Comparison of ENCODE assay signal across 8 cellular contexts in the genomic region with DNA sequence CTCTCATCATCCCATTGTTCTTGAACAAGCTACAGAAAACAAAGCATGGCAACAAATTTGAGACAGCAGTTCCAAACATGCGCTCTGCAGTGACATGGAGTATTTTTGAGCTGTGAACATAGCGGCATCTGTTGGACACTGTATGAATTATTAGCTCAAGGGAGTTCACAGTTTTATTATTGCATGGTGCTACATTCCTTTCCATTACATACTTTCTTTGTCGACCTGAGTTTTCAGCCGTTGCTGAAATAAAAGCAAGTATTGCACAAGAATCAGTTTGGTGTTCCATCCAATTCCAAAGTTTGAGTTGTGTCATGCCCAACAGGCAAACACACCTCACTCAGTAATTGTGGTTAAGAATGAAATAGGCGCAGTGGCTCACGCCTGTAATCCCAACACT. TPM values are rescaled to one million over a fixed set of nuclear protein-coding genes. Genes with fewer than 3 reads are reported as not detected.
DNase-seq lines count a peak whose midpoint lies in the region; ATAC-seq, FAIRE-seq and TF ChIP-seq lines count a peak whose summit lies in the region.

No MANE protein-coding gene starts in this region.

- CTCF ChIA-PET in K562 (lab: Yijun Ruan, JAX; ENCODE audit: low intra/inter-chr PET ratio), result interaction anchor here (2.8 kb wide), 1 partner anchor 144 kb away, joined by 10 read pairs; no protein-coding TSS in a partner anchor

- H3K4me2 ChIP-seq in K562 (ENCODE audit: insufficient read depth, low read length), result no peak overlapping the region

- H3K27ac ChIP-seq in 22Rv1, result no peak overlapping the region
- no peak overlapping the region for H3K27ac ChIP-seq in K562 (ENCODE audit: extremely low read depth, low read depth, low read length)

- peak overlapping the region; percentile 77; the same call in 1 of the 2 replicates for H2AFZ ChIP-seq in K562 (ENCODE audit: low read depth, low read length)

- BruUV-seq in K562 (replicated peaks; lab: Mats Ljungman, UMichigan), result no TSS peak

- peak; percentile 10 for DNase-seq in GM12865 (ENCODE audit: low read depth)
- peak; percentile 27 for DNase-seq in NCI-H146 (lab: John Stamatoyannopoulos, UW)
- peak in 2 of 4 experiments; percentile 27 to 34 for DNase-seq in K562 (ENCODE audit: extremely low read depth in 1 of 4, low spot score in 3 of 4)
- peak; percentile 60 for DNase-seq in midbrain (lab: John Stamatoyannopoulos, UW)
- no peak for DNase-seq in NCI-H774 (lab: John Stamatoyannopoulos, UW)
- DNase-seq in COLO668 (lab: John Stamatoyannopoulos, UW; ENCODE audit: unreplicated experiment), result no peak
- DNase-seq in activated naive CD4-positive, alpha-beta T cell (lab: John Stamatoyannopoulos, UW), result no peak

- ATAC-seq in K562, result peak; percentile 94

- WGBS in K562 (ENCODE audit: insufficient coverage, low coverage, missing lambda C conversion rate), result 27% methylated on average over 6 of the region's 6 CpGs

- peak; percentile 64 to 77 for TF ChIP-seq RAD21 in K562 (CRISPR knock-in tag; conservative IDR thresholded peaks at IDR 0.05 in 1 of 2, IDR thresholded peaks at IDR 0.05 in 1 of 2)

- FAIRE-seq in K562 (lab: Jason Lieb, UNC), result peak; percentile 75

- H3K27me3 ChIP-seq in K562 (ENCODE audit: control insufficient read depth in 2 of 2, insufficient read depth in 2 of 2, low read length in 2 of 2), result no peaks in the 10 kb centered on the region

- no peaks in the 10 kb centered on the region for H4K20me1 ChIP-seq in K562 (replicated peaks; ENCODE audit: control insufficient read depth, insufficient read depth, low read length)

- in situ Hi-C loops in K562 (cut with MboI), result no loop called here

- no peak overlapping the region for H3K9ac ChIP-seq in K562 (ENCODE audit: insufficient read depth in 1 of 2, low read depth in 2 of 2, low read length in 2 of 2)

- H3K36me3 ChIP-seq in K562 (ENCODE audit: control insufficient read depth, insufficient read depth, low read length), result no peaks in the 10 kb centered on the region

- no peaks in the 10 kb centered on the region for H3K4me1 ChIP-seq in K562 (replicated peaks in 1 of 2; ENCODE audit: control insufficient read depth in 2 of 2, insufficient read depth in 2 of 2, low read length in 2 of 2)

- H3K9me1 ChIP-seq in K562 (ENCODE audit: control insufficient read depth, insufficient read depth, low read length), result no peaks in the 10 kb centered on the region

- no peak overlapping the region for H3K4me3 ChIP-seq in GM12865 (ENCODE audit: low read depth, low read length)
- H3K4me3 ChIP-seq in K562, result no peak overlapping the region

- no peak for TF ChIP-seq POLR2A in K562 (conservative IDR thresholded peaks at IDR 0.05)

- POLR2A ChIA-PET in K562 (lab: Yijun Ruan, JAX), result no interaction called here

- TF ChIP-seq CTCF in 22Rv1 (IDR thresholded peaks at IDR 0.05), result peak; percentile 72
- no peak for TF ChIP-seq CTCF in GM12865 (IDR thresholded peaks at IDR 0.05; ENCODE audit: insufficient read depth, low read depth, low read length, missing control alignments)
- TF ChIP-seq CTCF in K562 (IDR thresholded peaks at IDR 0.05 in 2 of 3, conservative IDR thresholded peaks at IDR 0.05 in 1 of 3; ENCODE audit: insufficient read depth in 2 of 3, low read depth in 1 of 3, low read length in 3 of 3), result peak; percentile 37 to 65 (median 52); a peak in 5 of 6 replicates

- no peak for TF ChIP-seq EP300 in K562 (IDR thresholded peaks at IDR 0.05; ENCODE audit: low read length)

- intact Hi-C loops in K562 (cut with micrococcal nuclease), result loop anchor here (1.0 to 5.0 kb wide), 4 partner anchors 122 to 1578 kb away; partner anchors contain the start of gene ERCC5

- H3K79me2 ChIP-seq in K562 (ENCODE audit: control insufficient read depth, insufficient read depth, low read length), result no peaks in the 10 kb centered on the region

- no peaks in the 10 kb centered on the region for H3K9me3 ChIP-seq in K562 (replicated peaks; ENCODE audit: control insufficient read depth, insufficient read depth, low read depth, low read length)

TF ChIP-seq in K562, 482 proteins besides CTCF, POLR2A, EP300 and RAD21 (continues in another document):
- TF ChIP-seq MAFG (tag; conservative IDR thresholded peaks at IDR 0.05) (0 out of 2 replicates have a peak, but pooled peaks have one; percentile 23), JUND (IDR thresholded peaks at IDR 0.05; ENCODE audit: borderline replicate concordance, low read depth, low read length) (0 out of 2 replicates have a peak, but pooled peaks have one; percentile 3), JUND (tag; IDR thresholded peaks at IDR 0.05; ENCODE audit: borderline replicate concordance, low read depth, low read length) (no peak), NRF1 (conservative IDR thresholded peaks at IDR 0.05 in 1 of 2, IDR thresholded peaks at IDR 0.05 in 1 of 2) (no peak), CEBPG (CRISPR knock-in tag; IDR thresholded peaks at IDR 0.05) (no peak), CEBPG (tag; conservative IDR thresholded peaks at IDR 0.05 in 1 of 2, IDR thresholded peaks at IDR 0.05 in 1 of 2) (peak in 1 of 2 experiments; percentile 35; a peak in 2 of 4 replicates), TRIM28 (IDR thresholded peaks at IDR 0.05) (no peak), BACH1 (tag; IDR thresholded peaks at IDR 0.05) (no peak), SMAD3 (CRISPR knock-in tag; conservative IDR thresholded peaks at IDR 0.05) (no peak), NFE2L1 (tag; IDR thresholded peaks at IDR 0.05; ENCODE audit: borderline replicate concordance, low read depth) (no peak), CEBPB (tag; IDR thresholded peaks at IDR 0.05) (peak; percentile 76), CGGBP1 (CRISPR knock-in tag; IDR thresholded peaks at IDR 0.05) (no peak), E2F5 (CRISPR knock-in tag; IDR thresholded peaks at IDR 0.05) (no peak), ZNF551 (CRISPR knock-in tag; IDR thresholded peaks at IDR 0.05) (no peak), SMC3 (conservative IDR thresholded peaks at IDR 0.05; ENCODE audit: insufficient read depth, low read depth, low read length) (peak; percentile 37; the same call in 1 of the 2 replicates)
- TF ChIP-seq, protein P1, sequence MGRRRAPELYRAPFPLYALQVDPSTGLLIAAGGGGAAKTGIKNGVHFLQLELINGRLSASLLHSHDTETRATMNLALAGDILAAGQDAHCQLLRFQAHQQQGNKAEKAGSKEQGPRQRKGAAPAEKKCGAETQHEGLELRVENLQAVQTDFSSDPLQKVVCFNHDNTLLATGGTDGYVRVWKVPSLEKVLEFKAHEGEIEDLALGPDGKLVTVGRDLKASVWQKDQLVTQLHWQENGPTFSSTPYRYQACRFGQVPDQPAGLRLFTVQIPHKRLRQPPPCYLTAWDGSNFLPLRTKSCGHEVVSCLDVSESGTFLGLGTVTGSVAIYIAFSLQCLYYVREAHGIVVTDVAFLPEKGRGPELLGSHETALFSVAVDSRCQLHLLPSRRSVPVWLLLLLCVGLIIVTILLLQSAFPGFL (CRISPR knock-in tag; IDR thresholded peaks at IDR 0.05), result no peak

RNA-seq across cellular contexts. Expression of gene METTL21C, which starts 30.1 kb away (rescaled TPM):
- not detected in 2 replicates for total RNA-seq in K562 (2011; cell fraction: chromatin; rRNA removed; ENCODE audit: low replicate concordance)
- not detected in 2 replicates for total RNA-seq in K562 (2011; cell fraction: nucleolus; rRNA removed)
- not detected in 2 replicates for total RNA-seq in K562 (2011; cell fraction: nucleoplasm; rRNA removed)
- not detected in 2 replicates for total RNA-seq in K562 (2014; rRNA removed)
- total RNA-seq in K562 (2014; rRNA removed; fragmentation: Illumina TruSeq; extraction: Trizol), result not detected in 2 replicates
- total RNA-seq in K562 (2015; rRNA removed; fragmentation: Illumina TruSeq; extraction: Trizol), result not detected in 2 replicates
- total RNA-seq in K562 (2021), result not detected in 2 replicates
- polyA plus RNA-seq in K562 (2011; rRNA removed), result not detected in 2 replicates
- polyA plus RNA-seq in K562 (2011; cell fraction: cytosol; rRNA removed), result not detected in 2 replicates
- polyA plus RNA-seq in K562 (2011; cell fraction: nucleus; rRNA removed), result not detected in 2 replicates
- polyA plus RNA-seq in K562 (2012), result not detected in 2 replicates
- polyA plus RNA-seq in K562 (2014; fragmentation: Illumina TruSeq; extraction: Trizol), result not detected in 2 replicates
- not detected for polyA plus RNA-seq in K562 (2014; fragmentation: Nextera tagmentation; extraction: Ambion mirVana)
- polyA plus RNA-seq in K562 (2014; rRNA removed), result not detected in 2 replicates
- not detected in 2 replicates for polyA minus RNA-seq in K562 (2011; rRNA and poly(A)+ RNA removed)
- polyA minus RNA-seq in K562 (2011; cell fraction: cytosol; rRNA and poly(A)+ RNA removed), result not detected in 2 replicates
- not detected in 2 replicates for polyA minus RNA-seq in K562 (2011; cell fraction: nucleus; rRNA and poly(A)+ RNA removed)

RNA-seq across cellular contexts. Expression of gene TEX30, which starts 48.7 kb away (rescaled TPM):
- total RNA-seq in K562 (2011; cell fraction: chromatin; rRNA removed; ENCODE audit: low replicate concordance), result 4.6 and 15.5 TPM in 2 replicates
- 1.8 and 2.8 TPM in 2 replicates for total RNA-seq in K562 (2011; cell fraction: nucleolus; rRNA removed)
- total RNA-seq in K562 (2011; cell fraction: nucleoplasm; rRNA removed), result 5.1 and 12.0 TPM in 2 replicates
- total RNA-seq in K562 (2014; rRNA removed), result 21.7 and 24.1 TPM in 2 replicates
- 40.9 and 42.0 TPM in 2 replicates for total RNA-seq in K562 (2014; rRNA removed; fragmentation: Illumina TruSeq; extraction: Trizol)
- total RNA-seq in K562 (2015; rRNA removed; fragmentation: Illumina TruSeq; extraction: Trizol), result 29.6 and 37.0 TPM in 2 replicates
- total RNA-seq in K562 (2021), result 25.8 and 26.4 TPM in 2 replicates
- polyA plus RNA-seq in K562 (2011; rRNA removed), result 26.7 and 37.3 TPM in 2 replicates
- 6.5 and 14.3 TPM in 2 replicates for polyA plus RNA-seq in K562 (2011; cell fraction: cytosol; rRNA removed)
- polyA plus RNA-seq in K562 (2011; cell fraction: nucleus; rRNA removed), result 5.4 and 9.0 TPM in 2 replicates
- polyA plus RNA-seq in K562 (2012), result 21.3 and 31.0 TPM in 2 replicates
- polyA plus RNA-seq in K562 (2014; fragmentation: Illumina TruSeq; extraction: Trizol), result 30.2 TPM in 2 replicates
- 100 to 1,000 TPM; 109 to 143 TPM for polyA plus RNA-seq in K562 (2014; fragmentation: Nextera tagmentation; extraction: Ambion mirVana)
- polyA plus RNA-seq in K562 (2014; rRNA removed), result 39.5 and 40.6 TPM in 2 replicates
- polyA minus RNA-seq in K562 (2011; rRNA and poly(A)+ RNA removed), result 10.3 and 10.5 TPM in 2 replicates
- 2.7 and 7.1 TPM in 2 replicates for polyA minus RNA-seq in K562 (2011; cell fraction: cytosol; rRNA and poly(A)+ RNA removed)
- polyA minus RNA-seq in K562 (2011; cell fraction: nucleus; rRNA and poly(A)+ RNA removed), result 3.5 and 6.4 TPM in 2 replicates

Comparison
In these comparisons a context has a peak if more than half of its experiments do, and no peak if none do; other contexts are left out.
1. DNase-seq: peak in GM12865 (single experiment), NCI-H146 (single experiment) and midbrain (single experiment); none in NCI-H774 (single experiment), COLO668 (single experiment) and activated naive CD4-positive, alpha-beta T cell (0 of 4).